Comparison of ENCODE assay signal across 8 cellular contexts in genomic region chr7:66683094-66683769, GRCh38. TPM values are rescaled to one million over a fixed set of nuclear protein-coding genes. Genes with fewer than 3 reads are reported as not detected.
DNase-seq lines count a peak whose midpoint lies in the region; ATAC-seq and TF ChIP-seq lines count a peak whose summit lies in the region.
"Not testable (repeated sequence)": the region's sequence is repeated elsewhere in the genome, so short reads cannot be mapped to it uniquely, and the experiment has no call there.

No MANE protein-coding gene starts in this region.

- peak overlapping the region in 1 of 2 experiments; percentile 69; a peak in 2 of 4 replicates for H4K8ac ChIP-seq in IMR-90 (ENCODE audit: low read depth in 2 of 2, low read length in 2 of 2)

- H3K27ac ChIP-seq in CD8-positive, alpha-beta T cell (ENCODE audit: low read depth, low read length); stomach smooth muscle (ENCODE audit: low read length): not testable (repeated sequence)
- H3K27ac ChIP-seq in IMR-90 (ENCODE audit: insufficient read depth, low read length), result peak overlapping the region; percentile 7; the same call in 1 of the 2 replicates

- H3K23ac ChIP-seq in IMR-90 (ENCODE audit: low read depth, low read length), result peak overlapping the region; percentile 93

- not testable (repeated sequence) for H3K18ac ChIP-seq in IMR-90 (ENCODE audit: low read depth, low read length)

- H4K5ac ChIP-seq in IMR-90 (ENCODE audit: low read depth, low read length), result not testable (repeated sequence)

- H2AK9ac ChIP-seq in IMR-90 (replicated peaks; ENCODE audit: low read depth, low read length, poor library complexity), result not testable (repeated sequence)

- H4K91ac ChIP-seq in IMR-90 (ENCODE audit: insufficient read depth, low read depth, low read length), result not testable (repeated sequence)

- peak overlapping the region; percentile 55 for H2BK5ac ChIP-seq in IMR-90 (ENCODE audit: low read depth, low read length, poor library complexity, severe bottlenecking)

- not testable (repeated sequence) for DNase-seq in CD8-positive, alpha-beta T cell; endothelial cell (ENCODE audit: low spot score); immature natural killer cell; neural crest cell (ENCODE audit: low read depth, low spot score)
- DNase-seq in IMR-90 (peak; percentile 64), adipocyte (ENCODE audit: low read depth) (peak; percentile 44)

- H3K4ac ChIP-seq in IMR-90 (ENCODE audit: low read depth, low read length), result peak overlapping the region; percentile 64

- H2AFZ ChIP-seq in IMR-90 (replicated peaks; ENCODE audit: low read length, poor library complexity), result not testable (repeated sequence)

- H3K9me3 ChIP-seq in CD8-positive, alpha-beta T cell (ENCODE audit: low read length); IMR-90 (ENCODE audit: control insufficient read depth, insufficient read depth, low read length); adipocyte (ENCODE audit: control insufficient read depth, low read length); stomach smooth muscle (ENCODE audit: control insufficient read depth in 2 of 2, low read length in 2 of 2): not testable (repeated sequence)

- H3K27me3 ChIP-seq in CD8-positive, alpha-beta T cell (ENCODE audit: insufficient read depth, low read length); IMR-90 (ENCODE audit: control insufficient read depth, insufficient read depth, low read length); adipocyte (replicated peaks; ENCODE audit: control insufficient read depth, insufficient read depth, low read length); stomach smooth muscle (ENCODE audit: control insufficient read depth in 1 of 2, insufficient read depth in 2 of 2, low read length in 2 of 2): not testable (repeated sequence)

- H3K14ac ChIP-seq in IMR-90 (replicated peaks; ENCODE audit: low read depth, low read length), result peak overlapping the region; percentile 19; the same call in 1 of the 2 replicates

- peak overlapping the region; percentile 98 for H3K4me3 ChIP-seq in CD8-positive, alpha-beta T cell (ENCODE audit: low read depth, low read length)
- peak overlapping the region; percentile 82 for H3K4me3 ChIP-seq in IMR-90 (ENCODE audit: insufficient read depth, low read depth, low read length)
- H3K4me3 ChIP-seq in adipocyte (ENCODE audit: low read length), result peak overlapping the region; percentile 85
- peak overlapping the region; percentile 90 to 91 for H3K4me3 ChIP-seq in stomach smooth muscle (ENCODE audit: low read length in 2 of 2)

- not testable (repeated sequence) for H3K36me3 Mint-ChIP-seq in CD8-positive, alpha-beta T cell; T-helper 1 cell treated with Interleukin-12 subunit alpha and Interleukin-12 subunit beta and Interleukin-4 antibody, amounts not matched to agents 30 μg/mL and 1 μg/mL, for 36 hours (ENCODE audit: low read depth); endothelial cell (ENCODE audit: low read depth, unreplicated experiment); immature natural killer cell; neural crest cell (ENCODE audit: low read depth)

- H2AK5ac ChIP-seq in IMR-90 (ENCODE audit: low read depth, low read length), result not testable (repeated sequence)

- peaks cover 13% of the 10 kb centered on the region for H3K4me1 ChIP-seq in CD8-positive, alpha-beta T cell (ENCODE audit: insufficient read depth, low read length)
- H3K4me1 ChIP-seq in IMR-90 (ENCODE audit: control insufficient read depth, insufficient read depth, low read length), result not testable (repeated sequence)
- H3K4me1 ChIP-seq in adipocyte (ENCODE audit: control insufficient read depth, insufficient read depth, low read length) (peaks cover 21% of the 10 kb centered on the region), stomach smooth muscle (ENCODE audit: control insufficient read depth, insufficient read depth, low read length) (peaks cover 12% of the 10 kb centered on the region)

- TF ChIP-seq RAD21 in IMR-90 (IDR thresholded peaks at IDR 0.05; ENCODE audit: low read length), result not testable (repeated sequence)

- peaks cover 35% of the 10 kb centered on the region for H3K4me1 Mint-ChIP-seq in CD8-positive, alpha-beta T cell (ENCODE audit: low read depth)
- H3K4me1 Mint-ChIP-seq in T-helper 1 cell treated with Interleukin-12 subunit alpha and Interleukin-12 subunit beta and Interleukin-4 antibody, amounts not matched to agents 30 μg/mL and 1 μg/mL, for 36 hours (ENCODE audit: low read depth), result peaks cover 22% of the 10 kb centered on the region
- H3K4me1 Mint-ChIP-seq in endothelial cell (ENCODE audit: unreplicated experiment), result not testable (repeated sequence)
- H3K4me1 Mint-ChIP-seq in immature natural killer cell (peaks cover 17 to 30% of the 10 kb centered on the region in 2 donors), neural crest cell (peaks cover 28% of the 10 kb centered on the region)

- intact Hi-C loops in CD8-positive, alpha-beta T cell (cut with DNase I, micrococcal nuclease), result loop anchor here (2.0 to 10.0 kb wide), 5 partner anchors 58 to 700 kb away; partner anchors contain the start of genes GUSB (in 1 of the 2), RABGEF1 (in 1 of the 2), SBDS (in 1 of the 2) and TMEM248 (in 1 of the 2)
- intact Hi-C loops in IMR-90 (cut with micrococcal nuclease), result not testable (repeated sequence)

- CTCF ChIA-PET in CD8-positive, alpha-beta T cell (lab: Charles Lee); IMR-90 (lab: Yijun Ruan, JAX): not testable (repeated sequence)

- POLR2A ChIA-PET in CD8-positive, alpha-beta T cell (lab: Charles Lee); IMR-90 (lab: Charles Lee; ENCODE audit: unreplicated experiment): not testable (repeated sequence)

- not testable (repeated sequence) for H2BK20ac ChIP-seq in IMR-90 (ENCODE audit: low read depth, low read length)

- WGBS in IMR-90 (ENCODE audit: extremely low coverage in 2 of 2, insufficient read length in 1 of 2), 2 experiments, result 90% methylated on average over 2 of the region's 10 CpGs; no CpG with 5 or more reads in 1 of the 2 experiments

- H3K9me1 ChIP-seq in IMR-90 (ENCODE audit: insufficient read depth, low read length), result not testable (repeated sequence)

- H2BK120ac ChIP-seq in IMR-90 (ENCODE audit: low read depth, low read length), result not testable (repeated sequence)

- H3K27ac Mint-ChIP-seq in CD8-positive, alpha-beta T cell; endothelial cell (ENCODE audit: unreplicated experiment); neural crest cell (ENCODE audit: unreplicated experiment): not testable (repeated sequence)
- H3K27ac Mint-ChIP-seq in T-helper 1 cell treated with Interleukin-12 subunit alpha and Interleukin-12 subunit beta and Interleukin-4 antibody, amounts not matched to agents 30 μg/mL and 1 μg/mL, for 36 hours, result peak overlapping the region; percentile 36
- H3K27ac Mint-ChIP-seq in immature natural killer cell, result peak overlapping the region; percentile 40 to 97 (median 74)

- H3K9ac ChIP-seq in IMR-90 (ENCODE audit: low read depth, low read length), result peak overlapping the region; percentile 80
- H3K9ac ChIP-seq in adipocyte (ENCODE audit: low read length), result peak overlapping the region; percentile 96
- peak overlapping the region in 1 of 2 donors; percentile 98 for H3K9ac ChIP-seq in stomach smooth muscle (ENCODE audit: low read length in 2 of 2)

- not testable (repeated sequence) for H2BK15ac ChIP-seq in IMR-90 (ENCODE audit: low read depth, low read length)

- peaks cover 20% of the 10 kb centered on the region for H4K20me1 ChIP-seq in IMR-90 (ENCODE audit: insufficient read depth, low read length)

- peak overlapping the region; percentile 93 for H3K4me3 Mint-ChIP-seq in CD8-positive, alpha-beta T cell
- peak overlapping the region; percentile 93 for H3K4me3 Mint-ChIP-seq in T-helper 1 cell treated with Interleukin-12 subunit alpha and Interleukin-12 subunit beta and Interleukin-4 antibody, amounts not matched to agents 30 μg/mL and 1 μg/mL, for 36 hours
- H3K4me3 Mint-ChIP-seq in endothelial cell (ENCODE audit: unreplicated experiment), result peak overlapping the region; percentile 74
- H3K4me3 Mint-ChIP-seq in immature natural killer cell, result peak overlapping the region; percentile 68 to 94 (median 89)
- H3K4me3 Mint-ChIP-seq in neural crest cell, result peak overlapping the region; percentile 91

- in situ Hi-C loops in IMR-90 (cut with MboI; ENCODE audit: low sequenced_read_pairs), result not testable (repeated sequence)

- ATAC-seq in CD8-positive, alpha-beta T cell, result not testable (repeated sequence)
- peak; percentile 27; the same call in 1 of the 2 replicates for ATAC-seq in IMR-90 (ENCODE audit: low read depth)

- peak overlapping the region; percentile 75 for H3K4me2 ChIP-seq in IMR-90 (ENCODE audit: low read depth, low read length)

- H3K9me3 Mint-ChIP-seq in CD8-positive, alpha-beta T cell; T-helper 1 cell treated with Interleukin-12 subunit alpha and Interleukin-12 subunit beta and Interleukin-4 antibody, amounts not matched to agents 30 μg/mL and 1 μg/mL, for 36 hours; endothelial cell (ENCODE audit: unreplicated experiment); immature natural killer cell; neural crest cell: not testable (repeated sequence)

- not testable (repeated sequence) for H3K56ac ChIP-seq in IMR-90 (ENCODE audit: extremely low read depth, insufficient read depth, low read length)

- not testable (repeated sequence) for H3K36me3 ChIP-seq in CD8-positive, alpha-beta T cell (ENCODE audit: insufficient read depth, low read length); IMR-90 (ENCODE audit: control insufficient read depth, insufficient read depth, low read length); adipocyte (ENCODE audit: control insufficient read depth, insufficient read depth, low read length, severe bottlenecking); stomach smooth muscle (ENCODE audit: control insufficient read depth in 2 of 2, insufficient read depth in 2 of 2, low read length in 2 of 2)

- not testable (repeated sequence) for H3K27me3 Mint-ChIP-seq in CD8-positive, alpha-beta T cell (ENCODE audit: low read depth); T-helper 1 cell treated with Interleukin-12 subunit alpha and Interleukin-12 subunit beta and Interleukin-4 antibody, amounts not matched to agents 30 μg/mL and 1 μg/mL, for 36 hours (ENCODE audit: low read depth); endothelial cell (ENCODE audit: unreplicated experiment); immature natural killer cell (ENCODE audit: low read depth in 3 of 3); neural crest cell (ENCODE audit: low read depth)

- H3K79me1 ChIP-seq in IMR-90 (ENCODE audit: low read depth in 1 of 2, low read length in 2 of 2), result peaks cover 20 to 80% of the 10 kb centered on the region in 2 experiments

- dilution Hi-C loops in IMR-90 (cut with HindIII; ENCODE audit: low sequenced_read_pairs, unreplicated experiment), result not testable (repeated sequence)

- not testable (repeated sequence) for BruUV-seq in IMR-90 (replicated peaks; lab: Mats Ljungman, UMichigan)

- not testable (repeated sequence) for TF ChIP-seq POLR2A in IMR-90 (IDR thresholded peaks at IDR 0.05; ENCODE audit: low read depth, low read length)

- TF ChIP-seq CTCF in CD8-positive, alpha-beta T cell (IDR thresholded peaks at IDR 0.05); IMR-90 (conservative IDR thresholded peaks at IDR 0.05; ENCODE audit: low read depth, low read length); endothelial cell (IDR thresholded peaks at IDR 0.05; ENCODE audit: unreplicated experiment); neural crest cell (conservative IDR thresholded peaks at IDR 0.05): not testable (repeated sequence)

RNA-seq across cellular contexts. Expression of gene KCTD7, which starts 54.6 kb away (rescaled TPM):
- total RNA-seq in CD8-positive, alpha-beta T cell, result 10 to 100 TPM; 12.9 to 13.2 TPM
- total RNA-seq in IMR-90 (2012; rRNA removed), result 6.1 TPM in 2 replicates
- 11.3 and 12.8 TPM in 2 replicates for polyA plus RNA-seq in IMR-90 (2012; rRNA removed)
- 8.9 and 12.4 TPM in 2 replicates for polyA plus RNA-seq in IMR-90 (2012; cell fraction: cytosol; rRNA removed)
- 40.0 and 52.6 TPM in 2 replicates for polyA plus RNA-seq in IMR-90 (2012; cell fraction: nucleus; rRNA removed; ENCODE audit: low replicate concordance)
- total RNA-seq in endothelial cell (ENCODE audit: unreplicated experiment), result 14.6 TPM
- polyA plus RNA-seq in immature natural killer cell, result 10 to 100 TPM in 1 of 3 donors, 1 to 10 TPM in 2; 4.4 to 20.7 (median 7.5) TPM
- 16.8 and 20.2 TPM in 2 replicates for total RNA-seq in neural crest cell

RNA-seq across cellular contexts. Expression of gene RABGEF1, which starts 57.3 kb away (rescaled TPM):
- 10 to 100 TPM; 34.5 to 38.5 TPM for total RNA-seq in CD8-positive, alpha-beta T cell
- total RNA-seq in IMR-90 (2012; rRNA removed), result 56.6 and 62.8 TPM in 2 replicates
- 34.8 and 34.9 TPM in 2 replicates for polyA plus RNA-seq in IMR-90 (2012; rRNA removed)
- polyA plus RNA-seq in IMR-90 (2012; cell fraction: cytosol; rRNA removed), result 10.0 and 16.1 TPM in 2 replicates
- polyA plus RNA-seq in IMR-90 (2012; cell fraction: nucleus; rRNA removed; ENCODE audit: low replicate concordance), result 16.5 and 73.5 TPM in 2 replicates
- 19.2 TPM for total RNA-seq in endothelial cell (ENCODE audit: unreplicated experiment)
- polyA plus RNA-seq in immature natural killer cell, result 10 to 100 TPM; 13.8 to 30.3 (median 22.6) TPM
- 17.0 and 17.7 TPM in 2 replicates for total RNA-seq in neural crest cell
